17 cellular contexts compared by ENCODE assay signal in the genomic region with DNA sequence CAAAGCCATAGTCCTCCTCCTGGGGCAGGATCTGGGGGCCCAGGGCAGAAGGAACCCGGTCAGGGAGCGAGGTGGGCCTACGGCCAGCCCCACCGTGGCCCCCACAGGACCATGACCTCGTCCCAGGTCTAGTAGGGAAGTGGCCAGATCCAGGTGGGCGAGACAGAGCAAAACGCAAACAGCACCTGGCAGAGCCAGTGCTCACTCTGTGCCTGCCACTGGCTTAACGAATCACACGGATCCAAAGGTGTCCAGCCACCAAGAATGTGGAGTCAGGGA.
A peak's percentile ranks its signal among the peaks of the same experiment; 100 is the strongest.
DNase-seq lines count a peak whose midpoint lies in the region; ATAC-seq and TF ChIP-seq lines count a peak whose summit lies in the region.
"Had no signal": no experiment of that assay in that cellular context is flagged by ENCODE, and none has a peak within 500 bp of the region (broad histone marks: within the 10 kb centered on the region; RNA-seq: fewer than 3 reads in every experiment).

No MANE protein-coding gene starts in this region.

- no peak overlapping the region for H3K9ac ChIP-seq in SK-N-MC (ENCODE audit: insufficient read length)
- H3K9ac ChIP-seq: KMS-11 had no signal

- H3K27me3 ChIP-seq in dorsolateral prefrontal cortex = no peaks in the 10 kb centered on the region
- H3K27me3 ChIP-seq: breast epithelium, gastrocnemius medialis, sigmoid colon, upper lobe of right lung had no signal

- TF ChIP-seq CTCF in dorsolateral prefrontal cortex (IDR thresholded peaks at IDR 0.05 in 54 of 56, conservative IDR thresholded peaks at IDR 0.05 in 2 of 56; ENCODE audit: low read depth in 1 of 56, partially characterized antibody in 56 of 56) = no peak

- H3K9me3 ChIP-seq in SK-N-MC (ENCODE audit: low read depth, low read length) = no peaks in the 10 kb centered on the region
- H3K9me3 ChIP-seq: sigmoid colon, upper lobe of right lung had no signal

- no peak for DNase-seq in activated T-cell treated with anti-CD3 and anti-CD28 coated beads, Interleukin-2, amount 50 U/mL, for 24 hours
- DNase-seq in activated T-cell treated with anti-CD3 and anti-CD28 coated beads for 4 hours = no peak
- DNase-seq in SK-N-MC (ENCODE audit: low read depth, low spot score) = no peak
- no peak for DNase-seq in dorsolateral prefrontal cortex
- DNase-seq in stimulated activated effector memory CD8-positive, alpha-beta T cell treated with anti-CD3 and anti-CD28 coated beads, Interleukin-12 subunit alpha, Interleukin-12 subunit beta, amount 100 ng/mL, for 72 hours (ENCODE audit: low spot score in 2 of 2) = no peak
- DNase-seq in MV-4-11 (lab: John Stamatoyannopoulos, UW) = no peak
- DNase-seq in left lobe of liver (ENCODE audit: low spot score) = no peak
- DNase-seq: kidney, SIG-M5 had no signal

- H3K27ac ChIP-seq in SK-N-MC = peak overlapping the region; percentile 68; the same call in 1 of the 2 replicates
- H3K27ac ChIP-seq in dorsolateral prefrontal cortex = peak overlapping the region; percentile 42 to 100 (median 96)
- H3K27ac ChIP-seq: gastrocnemius medialis, KMS-11, sigmoid colon, upper lobe of right lung had no signal

- intact Hi-C loops in dorsolateral prefrontal cortex (cut with DNase I) = loop anchor here (5.0 to 10.0 kb wide), 2 partner anchors 69 to 397 kb away; no protein-coding TSS in a partner anchor

- H3K27me3 Mint-ChIP-seq in activated T-cell treated with anti-CD3 and anti-CD28 coated beads, Interleukin-2, amount 50 U/mL, for 24 hours = no peaks in the 10 kb centered on the region
- H3K27me3 Mint-ChIP-seq: T-cell had no signal

- ATAC-seq in stimulated activated effector memory CD8-positive, alpha-beta T cell treated with anti-CD3 and anti-CD28 coated beads, Interleukin-12 subunit alpha, Interleukin-12 subunit beta, amount 100 ng/mL, for 72 hours = no peak
- ATAC-seq in left lobe of liver (no peak), HG03432 (IDR thresholded peaks at IDR 0.05; ENCODE audit: unreplicated experiment) (no peak)

- no peak overlapping the region for H3K4me3 Mint-ChIP-seq in activated T-cell treated with anti-CD3 and anti-CD28 coated beads, Interleukin-2, amount 50 U/mL, for 24 hours
- H3K4me3 Mint-ChIP-seq in stimulated activated effector memory CD8-positive, alpha-beta T cell treated with anti-CD3 and anti-CD28 coated beads, Interleukin-12 subunit alpha, Interleukin-12 subunit beta, amount 100 ng/mL, for 72 hours = no peak overlapping the region
- H3K4me3 Mint-ChIP-seq: activated T-cell treated with anti-CD3 and anti-CD28 coated beads, Interleukin-2, amount 50 U/mL, for 4 hours; T-cell had no signal

- H3K4me3 ChIP-seq in SK-N-MC (no peak overlapping the region), dorsolateral prefrontal cortex (peak overlapping the region in 1 of 59 donors; percentile 3)
- H3K4me3 ChIP-seq: breast epithelium, gastrocnemius medialis, sigmoid colon, upper lobe of right lung had no signal

- peaks cover 93% of the 10 kb centered on the region for H3K36me3 Mint-ChIP-seq in activated T-cell treated with anti-CD3 and anti-CD28 coated beads, Interleukin-2, amount 50 U/mL, for 24 hours (ENCODE audit: low read depth)
- H3K36me3 Mint-ChIP-seq in stimulated activated effector memory CD8-positive, alpha-beta T cell treated with anti-CD3 and anti-CD28 coated beads, Interleukin-12 subunit alpha, Interleukin-12 subunit beta, amount 100 ng/mL, for 72 hours = peaks cover 97% of the 10 kb centered on the region

- no peaks in the 10 kb centered on the region for H3K9me3 Mint-ChIP-seq in activated T-cell treated with anti-CD3 and anti-CD28 coated beads, Interleukin-2, amount 50 U/mL, for 24 hours
- H3K9me3 Mint-ChIP-seq in stimulated activated effector memory CD8-positive, alpha-beta T cell treated with anti-CD3 and anti-CD28 coated beads, Interleukin-12 subunit alpha, Interleukin-12 subunit beta, amount 100 ng/mL, for 72 hours = no peaks in the 10 kb centered on the region
- H3K9me3 Mint-ChIP-seq: activated T-cell treated with anti-CD3 and anti-CD28 coated beads, Interleukin-2, amount 50 U/mL, for 4 hours had no signal

- peak overlapping the region; percentile 9 for H3K27ac Mint-ChIP-seq in activated T-cell treated with anti-CD3 and anti-CD28 coated beads, Interleukin-2, amount 50 U/mL, for 24 hours
- peak overlapping the region; percentile 77 for H3K27ac Mint-ChIP-seq in stimulated activated effector memory CD8-positive, alpha-beta T cell treated with anti-CD3 and anti-CD28 coated beads, Interleukin-12 subunit alpha, Interleukin-12 subunit beta, amount 100 ng/mL, for 72 hours

- peaks cover 6% of the 10 kb centered on the region for H3K4me1 Mint-ChIP-seq in activated T-cell treated with anti-CD3 and anti-CD28 coated beads, Interleukin-2, amount 50 U/mL, for 24 hours (ENCODE audit: low read depth)
- H3K4me1 Mint-ChIP-seq in stimulated activated effector memory CD8-positive, alpha-beta T cell treated with anti-CD3 and anti-CD28 coated beads, Interleukin-12 subunit alpha, Interleukin-12 subunit beta, amount 100 ng/mL, for 72 hours = peaks cover 53% of the 10 kb centered on the region

- peaks cover 92% of the 10 kb centered on the region for H3K36me3 ChIP-seq in SK-N-MC (ENCODE audit: insufficient read depth, low read length)
- H3K36me3 ChIP-seq: breast epithelium, gastrocnemius medialis had no signal
